8 cellular contexts compared by ENCODE assay signal in the genomic region with DNA sequence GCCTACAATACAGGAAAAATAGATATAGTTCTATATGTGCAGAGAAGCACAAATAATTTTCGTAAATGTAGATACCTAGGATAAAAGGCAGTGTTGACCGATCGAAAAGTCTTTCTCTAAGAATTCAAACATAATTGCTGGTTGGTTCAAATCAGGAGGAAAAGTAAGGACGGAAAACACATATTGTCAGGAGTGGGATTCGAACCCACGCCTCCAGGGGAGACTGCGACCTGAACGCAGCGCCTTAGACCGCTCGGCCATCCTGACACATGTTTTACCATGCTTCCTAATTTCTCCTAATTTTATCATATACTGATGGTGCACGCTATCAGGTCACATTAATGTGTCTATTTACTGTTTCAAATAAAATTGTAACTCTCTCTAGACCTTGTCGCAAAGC. TPM values are rescaled to one million over a fixed set of nuclear protein-coding genes. Genes with fewer than 3 reads are reported as not detected.
DNase-seq lines count a peak whose midpoint lies in the region; ATAC-seq and TF ChIP-seq lines count a peak whose summit lies in the region.
"Not testable (repeated sequence)": the region's sequence is repeated elsewhere in the genome, so short reads cannot be mapped to it uniquely, and the experiment has no call there.

No MANE protein-coding gene starts in this region.

- not testable (repeated sequence) for H3K27me3 ChIP-seq in CD4-positive, CD25-positive, alpha-beta regulatory T cell (ENCODE audit: control insufficient read depth, insufficient read depth, low read length); PC-3 (ENCODE audit: low read length); effector memory CD4-positive, alpha-beta T cell (replicated peaks; ENCODE audit: control insufficient read depth, insufficient read depth, low read length, poor library complexity, severe bottlenecking); lung (ENCODE audit: control insufficient read depth, insufficient read depth)

- not testable (repeated sequence) for H3K36me3 Mint-ChIP-seq in CD4-positive, CD25-positive, alpha-beta regulatory T cell; IgD-negative memory B cell

- not testable (repeated sequence) for H3K79me2 ChIP-seq in PC-3 (ENCODE audit: low read length)

- peaks cover 6 to 23% (median 13%) of the 10 kb centered on the region in 4 donors for H3K4me1 Mint-ChIP-seq in CD4-positive, CD25-positive, alpha-beta regulatory T cell
- H3K4me1 Mint-ChIP-seq in IgD-negative memory B cell: peaks cover 0 to 16% (median 1%) of the 10 kb centered on the region in 3 donors

- peak overlapping the region; percentile 60 for H3K27ac ChIP-seq in CD4-positive, CD25-positive, alpha-beta regulatory T cell (ENCODE audit: insufficient read depth, low read length, poor library complexity, severe bottlenecking)
- 0 out of 2 replicates have a peak overlapping the region, but pooled peaks have one; percentile 6 for H3K27ac ChIP-seq in PC-3 (ENCODE audit: low read length)
- H3K27ac ChIP-seq in effector memory CD4-positive, alpha-beta T cell (ENCODE audit: insufficient read depth, low read length, poor library complexity, severe bottlenecking): peak overlapping the region; percentile 75
- peak overlapping the region in 1 of 2 donors; percentile 56 for H3K27ac ChIP-seq in lung (ENCODE audit: low read depth in 1 of 2, low read length in 1 of 2)

- not testable (repeated sequence) for H4K20me1 ChIP-seq in PC-3 (ENCODE audit: low read length)

- peak overlapping the region; percentile 85 for H3K4me2 ChIP-seq in PC-3 (ENCODE audit: low read length)

- H3K27me3 Mint-ChIP-seq in CD4-positive, CD25-positive, alpha-beta regulatory T cell: peaks cover 52% of the 10 kb centered on the region
- not testable (repeated sequence) for H3K27me3 Mint-ChIP-seq in IgD-negative memory B cell

- peak; percentile 27 to 34 for ATAC-seq in CD4-positive, CD25-positive, alpha-beta regulatory T cell (ENCODE audit: low read depth in 2 of 2)
- peak; percentile 27 for ATAC-seq in GM21381 (IDR thresholded peaks at IDR 0.05; ENCODE audit: unreplicated experiment)
- peak; percentile 60 for ATAC-seq in PC-3
- ATAC-seq in lung (ENCODE audit: insufficient read depth, low FRiP score): peak; percentile 75

- H3K9me3 Mint-ChIP-seq in CD4-positive, CD25-positive, alpha-beta regulatory T cell; IgD-negative memory B cell: not testable (repeated sequence)

- peak overlapping the region; percentile 91 to 97 (median 97) for H3K27ac Mint-ChIP-seq in CD4-positive, CD25-positive, alpha-beta regulatory T cell
- peak overlapping the region; percentile 98 to 100 (median 98) for H3K27ac Mint-ChIP-seq in IgD-negative memory B cell

- not testable (repeated sequence) for H3K9me2 ChIP-seq in PC-3 (replicated peaks; ENCODE audit: low read length)

- H3K9me3 ChIP-seq in CD4-positive, CD25-positive, alpha-beta regulatory T cell (ENCODE audit: control insufficient read depth in 2 of 2, low read length in 2 of 2); PC-3 (ENCODE audit: low read length); effector memory CD4-positive, alpha-beta T cell (ENCODE audit: control insufficient read depth, low read length); lung (ENCODE audit: control insufficient read depth in 2 of 2, insufficient read depth in 1 of 2, low read length in 1 of 2): not testable (repeated sequence)

- H3F3A ChIP-seq in PC-3 (ENCODE audit: low read length, unreplicated experiment): not testable (repeated sequence)

- H3K9ac ChIP-seq in PC-3 (ENCODE audit: low read length): peak overlapping the region; percentile 73; the same call in 1 of the 2 replicates

- WGBS in lung, 2 donors: 1% methylated on average over 13 of the region's 13 CpGs

- not testable (repeated sequence) for TF ChIP-seq CTCF in PC-3 (conservative IDR thresholded peaks at IDR 0.05; ENCODE audit: low read depth, low read length); lung (IDR thresholded peaks at IDR 0.05; ENCODE audit: control extremely low read depth, extremely low read depth)

- DNase-seq in CD4-positive, CD25-positive, alpha-beta regulatory T cell: peak; percentile 43 to 71 (median 59)
- peak; percentile 93 for DNase-seq in PC-3
- DNase-seq in activated CD8-positive, alpha-beta memory T cell treated with anti-CD3 and anti-CD28 coated beads, Interleukin-2, amount 50 U/mL, for 4 hours: peak; percentile 62
- DNase-seq in effector memory CD4-positive, alpha-beta T cell: peak; percentile 35 to 55 (median 47)
- not testable (repeated sequence) for DNase-seq in lung (ENCODE audit: low spot score)
- peak; percentile 68 to 71 for DNase-seq in stimulated activated CD4-positive, alpha-beta T cell treated with anti-CD3 and anti-CD28 coated beads, Interleukin-2, amount 100 ng/mL, for 48 hours

- H3K4me3 Mint-ChIP-seq in CD4-positive, CD25-positive, alpha-beta regulatory T cell: peak overlapping the region; percentile 96 to 98 (median 98)
- peak overlapping the region; percentile 93 to 99 (median 96) for H3K4me3 Mint-ChIP-seq in IgD-negative memory B cell

- BruUV-seq in PC-3 (replicated peaks; lab: Mats Ljungman, UMichigan): TSS peak; percentile 87

- intact Hi-C loops in PC-3 (cut with micrococcal nuclease): loop anchor here (2.0 to 10.0 kb wide), 3 partner anchors 43 to 135 kb away; no protein-coding TSS in a partner anchor

- H3K36me3 ChIP-seq in CD4-positive, CD25-positive, alpha-beta regulatory T cell (ENCODE audit: control insufficient read depth, insufficient read depth, low read length); PC-3 (ENCODE audit: low read depth, low read length); effector memory CD4-positive, alpha-beta T cell (ENCODE audit: control insufficient read depth, insufficient read depth, low read length); lung (ENCODE audit: control insufficient read depth in 2 of 2, insufficient read depth in 2 of 2, low read length in 2 of 2): not testable (repeated sequence)

- H3K4me1 ChIP-seq in CD4-positive, CD25-positive, alpha-beta regulatory T cell (ENCODE audit: control insufficient read depth, insufficient read depth, low read length, poor library complexity, severe bottlenecking); effector memory CD4-positive, alpha-beta T cell (ENCODE audit: control insufficient read depth, insufficient read depth, low read length, poor library complexity, severe bottlenecking); lung (ENCODE audit: control insufficient read depth in 2 of 2, insufficient read depth in 2 of 2, low read length in 2 of 2): not testable (repeated sequence)
- peaks cover 12% of the 10 kb centered on the region for H3K4me1 ChIP-seq in PC-3 (ENCODE audit: insufficient read depth, low read length)

- H2AFZ ChIP-seq in PC-3 (ENCODE audit: low read length): peak overlapping the region; percentile 84

- CTCF ChIA-PET in PC-3 (lab: Charles Lee): not testable (repeated sequence)

- POLR2A ChIA-PET in PC-3 (lab: Charles Lee; ENCODE audit: unreplicated experiment): interaction anchor here (0.6 kb wide), 1 partner anchor 65 kb away, joined by 11 read pairs; no protein-coding TSS in a partner anchor

- H3K4me3 ChIP-seq in CD4-positive, CD25-positive, alpha-beta regulatory T cell (ENCODE audit: low read depth, low read length): peak overlapping the region; percentile 83
- peak overlapping the region; percentile 69 for H3K4me3 ChIP-seq in PC-3 (ENCODE audit: low read length)
- peak overlapping the region; percentile 67 for H3K4me3 ChIP-seq in effector memory CD4-positive, alpha-beta T cell (ENCODE audit: insufficient read depth, low read depth, low read length, poor library complexity, severe bottlenecking)
- peak overlapping the region; percentile 47 for H3K4me3 ChIP-seq in lung

RNA-seq across cellular contexts. Expression of a gene that starts 5.8 kb away (rescaled TPM):
- not detected for total RNA-seq in CD4-positive, CD25-positive, alpha-beta regulatory T cell
- not detected for polyA plus RNA-seq in CD4-positive, CD25-positive, alpha-beta regulatory T cell
- polyA plus RNA-seq in IgD-negative memory B cell (0.80 TPM), lung (10 to 100 TPM; 21.1 to 29.3 TPM)
- total RNA-seq in PC-3 (2014; rRNA removed) (3.8 and 4.3 TPM in 2 replicates), lung (10 to 100 TPM; 11.7 to 42.5 TPM)

RNA-seq across cellular contexts. Expression of a gene that starts 19.5 kb away (rescaled TPM):
- not detected for total RNA-seq in CD4-positive, CD25-positive, alpha-beta regulatory T cell
- under 1 TPM in 3 of 4 donors, not detected in 1; 0.52 to 0.83 (median 0.79) TPM for polyA plus RNA-seq in CD4-positive, CD25-positive, alpha-beta regulatory T cell
- polyA plus RNA-seq in IgD-negative memory B cell: 4.4 TPM
- not detected in 2 replicates for total RNA-seq in PC-3 (2014; rRNA removed)
- 100 to 1,000 TPM in 1 of 2 donors, 10 to 100 TPM in 1; 33.3 to 110 TPM for total RNA-seq in lung
- 100 to 1,000 TPM in 1 of 2 donors, 10 to 100 TPM in 1; 27.1 to 211 TPM for polyA plus RNA-seq in lung

RNA-seq across cellular contexts. Expression of a gene that starts 24.9 kb away (rescaled TPM):
- total RNA-seq in CD4-positive, CD25-positive, alpha-beta regulatory T cell: not detected
- under 1 TPM in 2 of 4 donors, not detected in 2; 0.17 to 0.76 TPM for polyA plus RNA-seq in CD4-positive, CD25-positive, alpha-beta regulatory T cell
- polyA plus RNA-seq in IgD-negative memory B cell (1.3 TPM), lung (100 to 1,000 TPM in 1 of 2 donors, 10 to 100 TPM in 1; 37.6 to 204 TPM)
- total RNA-seq in PC-3 (2014; rRNA removed) (0.73 and 0.98 TPM in 2 replicates), lung (10 to 100 TPM; 83.7 to 94.9 TPM)

Comparison
In these comparisons a context has a peak if more than half of its experiments do, and no peak if none do; other contexts are left out.
1. RNA of a gene that starts 19.5 kb away (total RNA-seq): 33.3 to 110 TPM in lung; not detected in CD4-positive, CD25-positive, alpha-beta regulatory T cell (single experiment) and not detected in PC-3; every median in the first group is over 10 times any median in the second.
2. RNA of a gene that starts 24.9 kb away (total RNA-seq): 83.7 to 94.9 TPM in lung; 0.73 to 0.98 TPM in PC-3 and not detected in CD4-positive, CD25-positive, alpha-beta regulatory T cell (single experiment); every median in the first group is over 10 times any median in the second.
3. Peak in every context shown above with its lines, with median percentiles within 50 percentile points of each other: ATAC-seq and H3K4me3 ChIP-seq.